ENCODE assay signal across 9 cellular contexts in genomic region chr9:6788175-6789016, GRCh38. TPM values are rescaled to one million over a fixed set of nuclear protein-coding genes. Genes with fewer than 3 reads are reported as not detected.
A peak's percentile ranks its signal among the peaks of the same experiment; 100 is the strongest.
DNase-seq lines count a peak whose midpoint lies in the region; ATAC-seq and TF ChIP-seq lines count a peak whose summit lies in the region.
"Had no signal": no experiment of that assay in that cellular context is flagged by ENCODE, and none has a peak within 500 bp of the region (broad histone marks: within the 10 kb centered on the region; RNA-seq: fewer than 3 reads in every experiment).

No MANE protein-coding gene starts in this region.

- H3K27me3 Mint-ChIP-seq in activated CD4-positive, alpha-beta T cell treated with anti-CD3 and anti-CD28 coated beads, Interleukin-2, amount 10 ng/mL, durations not matched to agents 7 days and 5 days: no peaks in the 10 kb centered on the region

- no peak overlapping the region for H3K27ac Mint-ChIP-seq in activated CD4-positive, alpha-beta T cell treated with anti-CD3 and anti-CD28 coated beads, Interleukin-2, amount 10 ng/mL, durations not matched to agents 7 days and 5 days
- H3K27ac Mint-ChIP-seq: activated T-cell treated with anti-CD3 and anti-CD28 coated beads, Interleukin-2, amount 50 U/mL, for 72 hours had no signal

- no peak overlapping the region for H3K4me3 Mint-ChIP-seq in activated CD4-positive, alpha-beta T cell treated with anti-CD3 and anti-CD28 coated beads, Interleukin-2, amount 10 ng/mL, durations not matched to agents 7 days and 5 days
- H3K4me3 Mint-ChIP-seq: activated T-cell treated with anti-CD3 and anti-CD28 coated beads, Interleukin-2, amount 50 U/mL, for 72 hours had no signal

- intact Hi-C loops in A673 (cut with micrococcal nuclease; ENCODE audit: unreplicated experiment): no loop called here
- intact Hi-C loops in dorsolateral prefrontal cortex (cut with DNase I): no loop called here

- ATAC-seq in GM21515 (IDR thresholded peaks at IDR 0.05; ENCODE audit: unreplicated experiment) (no peak), GM18870 (IDR thresholded peaks at IDR 0.05; ENCODE audit: unreplicated experiment) (no peak)
- ATAC-seq: activated T-cell treated with anti-CD3 and anti-CD28 coated beads, Interleukin-2, amount 50 U/mL, for 72 hours had no signal

- H3K9me3 ChIP-seq in A673 (ENCODE audit: low read depth, low read length, poor library complexity, severe bottlenecking): no peaks in the 10 kb centered on the region
- H3K9me3 ChIP-seq in HUES48 (ENCODE audit: control insufficient read depth, insufficient read depth, low read length): no peaks in the 10 kb centered on the region

- POLR2A ChIA-PET in A673 (lab: Charles Lee; ENCODE audit: low non-redundant PET): no interaction called here
- POLR2A ChIA-PET in activated CD4-positive, alpha-beta T cell treated with anti-CD3 and anti-CD28 coated beads, Interleukin-2, amount 10 ng/mL, durations not matched to agents 7 days and 5 days (lab: Charles Lee): no interaction called here

- CTCF ChIA-PET in A673 (lab: Charles Lee): interaction anchor here (0.7 kb wide), 1 partner anchor 93 kb away, joined by 3 read pairs; no protein-coding TSS in a partner anchor
- CTCF ChIA-PET in activated CD4-positive, alpha-beta T cell treated with anti-CD3 and anti-CD28 coated beads, Interleukin-2, amount 10 ng/mL, durations not matched to agents 7 days and 5 days (lab: Charles Lee): no interaction called here

- H3K27me3 ChIP-seq in A673 (replicated peaks; ENCODE audit: insufficient read depth, low read depth, low read length, poor library complexity) (no peaks in the 10 kb centered on the region), HUES48 (ENCODE audit: control insufficient read depth, insufficient read depth, low read length) (no peaks in the 10 kb centered on the region), dorsolateral prefrontal cortex (no peaks in the 10 kb centered on the region)

- H3K27ac ChIP-seq in A673 (ENCODE audit: low read depth, low read length, poor library complexity, severe bottlenecking) (no peak overlapping the region), HUES48 (ENCODE audit: low read depth, low read length) (peak overlapping the region; percentile 57), dorsolateral prefrontal cortex (peak overlapping the region in 52 of 59 donors; percentile 2 to 78 (median 60))

- TF ChIP-seq CTCF in A673 (conservative IDR thresholded peaks at IDR 0.05; ENCODE audit: low read depth, low read length) (no peak), dorsolateral prefrontal cortex (IDR thresholded peaks at IDR 0.05 in 54 of 56, conservative IDR thresholded peaks at IDR 0.05 in 2 of 56; ENCODE audit: low read depth in 1 of 56, partially characterized antibody in 56 of 56) (no peak)

- H3K4me3 ChIP-seq in A673 (ENCODE audit: low read depth, low read length, poor library complexity, severe bottlenecking) (no peak overlapping the region), HUES48 (ENCODE audit: low read depth, low read length) (no peak overlapping the region), dorsolateral prefrontal cortex (peak overlapping the region in 17 of 59 donors; percentile 1 to 41 (median 10))

- BruUV-seq in A673 (replicated peaks; lab: Mats Ljungman, UMichigan): no TSS peak

- peaks cover 16% of the 10 kb centered on the region for H3K4me1 Mint-ChIP-seq in activated CD4-positive, alpha-beta T cell treated with anti-CD3 and anti-CD28 coated beads, Interleukin-2, amount 10 ng/mL, durations not matched to agents 7 days and 5 days

- H3K9ac ChIP-seq in HUES48 (ENCODE audit: low read depth, low read length): no peak overlapping the region

- peaks cover 7% of the 10 kb centered on the region for H3K4me1 ChIP-seq in A673 (ENCODE audit: insufficient read depth, low read length, poor library complexity, severe bottlenecking)
- peaks cover 24% of the 10 kb centered on the region for H3K4me1 ChIP-seq in HUES48 (ENCODE audit: control insufficient read depth, insufficient read depth, low read length)

- no peaks in the 10 kb centered on the region for H3K36me3 ChIP-seq in A673 (ENCODE audit: insufficient read depth, low read length, poor library complexity, severe bottlenecking)
- no peaks in the 10 kb centered on the region for H3K36me3 ChIP-seq in HUES48 (ENCODE audit: control insufficient read depth, insufficient read depth, low read length)

- DNase-seq in A673 (ENCODE audit: low spot score) (peak; percentile 32), dorsolateral prefrontal cortex (peak in 9 of 10 donors; percentile 28 to 62 (median 52)), medulla oblongata (ENCODE audit: extremely low spot score) (peak; percentile 52)
- DNase-seq in activated CD4-positive, alpha-beta T cell treated with anti-CD3 and anti-CD28 coated beads, Interleukin-2, amount 10 ng/mL, durations not matched to agents 7 days and 5 days: no peak
- DNase-seq in activated CD4-positive, alpha-beta T cell treated with anti-CD3 and anti-CD28 coated beads, Interleukin-2, amount 50 U/mL, for 4 hours: no peak
- DNase-seq: activated T-cell treated with anti-CD3 and anti-CD28 coated beads, Interleukin-2, amount 50 U/mL, for 72 hours had no signal

- H3K36me3 Mint-ChIP-seq in activated CD4-positive, alpha-beta T cell treated with anti-CD3 and anti-CD28 coated beads, Interleukin-2, amount 10 ng/mL, durations not matched to agents 7 days and 5 days (ENCODE audit: low read depth): peaks cover 20% of the 10 kb centered on the region

- no peaks in the 10 kb centered on the region for H3K9me3 Mint-ChIP-seq in activated CD4-positive, alpha-beta T cell treated with anti-CD3 and anti-CD28 coated beads, Interleukin-2, amount 10 ng/mL, durations not matched to agents 7 days and 5 days
- H3K9me3 Mint-ChIP-seq: activated T-cell treated with anti-CD3 and anti-CD28 coated beads, Interleukin-2, amount 50 U/mL, for 72 hours had no signal

RNA-seq across cellular contexts. Expression of gene KDM4C, which starts 30.6 kb away (rescaled TPM):
- total RNA-seq in A673 (2021): 4.8 and 6.3 TPM in 2 replicates
- 10 to 100 TPM; 44.2 to 96.0 (median 66.5) TPM for total RNA-seq in dorsolateral prefrontal cortex
- 10 to 100 TPM; 53.0 to 53.7 TPM for total RNA-seq in activated CD4-positive, alpha-beta T cell treated with anti-CD3 and anti-CD28 coated beads, Interleukin-2, amount 10 ng/mL, durations not matched to agents 7 days and 5 days

Comparison
In these comparisons a context has a peak if more than half of its experiments do, and no peak if none do; other contexts are left out.
1. DNase-seq: peak in A673 (single experiment), dorsolateral prefrontal cortex (9 of 10) and medulla oblongata (single experiment); none in activated CD4-positive, alpha-beta T cell treated with anti-CD3 and anti-CD28 coated beads, Interleukin-2, amount 10 ng/mL, durations not matched to agents 7 days and 5 days (single experiment) and activated CD4-positive, alpha-beta T cell treated with anti-CD3 and anti-CD28 coated beads, Interleukin-2, amount 50 U/mL, for 4 hours (0 of 2).